ENCODE assay signal across 17 cellular contexts in genomic region chr9:133770076-133770777, GRCh38. TPM values are rescaled to one million over a fixed set of nuclear protein-coding genes. Genes with fewer than 3 reads are reported as not detected.
A peak's percentile ranks its signal among the peaks of the same experiment; 100 is the strongest.
DNase-seq lines count a peak whose midpoint lies in the region; ATAC-seq and TF ChIP-seq lines count a peak whose summit lies in the region.
"Had no signal": no experiment of that assay in that cellular context is flagged by ENCODE, and none has a peak within 500 bp of the region (broad histone marks: within the 10 kb centered on the region; RNA-seq: fewer than 3 reads in every experiment).

No MANE protein-coding gene starts in this region.

- TF ChIP-seq POLR2A in upper lobe of left lung (IDR thresholded peaks at IDR 0.05) = no peak

- H3K27me3 ChIP-seq in upper lobe of left lung = no peaks in the 10 kb centered on the region
- H3K27me3 ChIP-seq in effector memory CD4-positive, alpha-beta T cell (replicated peaks; ENCODE audit: control insufficient read depth, insufficient read depth, low read length, poor library complexity, severe bottlenecking) = no peaks in the 10 kb centered on the region
- H3K27me3 ChIP-seq: tibial artery had no signal

- ATAC-seq in upper lobe of left lung (ENCODE audit: low FRiP score in 2 of 2) (peak; percentile 13 to 24), HG03521 (IDR thresholded peaks at IDR 0.05; ENCODE audit: unreplicated experiment) (no peak)

- H3K27ac ChIP-seq in upper lobe of left lung = no peak overlapping the region
- no peak overlapping the region for H3K27ac ChIP-seq in effector memory CD4-positive, alpha-beta T cell (ENCODE audit: insufficient read depth, low read length, poor library complexity, severe bottlenecking)
- H3K27ac ChIP-seq: PC-9, tibial artery had no signal

- peak; percentile 3 for DNase-seq in activated naive CD4-positive, alpha-beta T cell treated with anti-CD3 and anti-CD28 coated beads for 36 hours
- DNase-seq in activated naive CD4-positive, alpha-beta T cell (lab: John Stamatoyannopoulos, UW) = no peak
- DNase-seq in ecto neural progenitor cell (ENCODE audit: low spot score) (peak; percentile 29), mesenteric fat pad (ENCODE audit: low spot score) (peak; percentile 71), upper lobe of left lung (no peak), NCI-H2107 (lab: John Stamatoyannopoulos, UW) (no peak)
- no peak for DNase-seq in effector memory CD4-positive, alpha-beta T cell
- DNase-seq: ACHN; activated naive CD4-positive, alpha-beta T cell treated with anti-CD3 and anti-CD28 coated beads, Interleukin-2, amount 50 U/mL, for 16 hours; EL; NCI-H2029; NCI-H69; PC-9; stimulated activated CD4-positive, alpha-beta T cell treated with anti-CD3 and anti-CD28 coated beads, Interleukin-4, amount 100 ng/mL, for 24 hours had no signal

- no peaks in the 10 kb centered on the region for H3K27me3 Mint-ChIP-seq in activated naive CD4-positive, alpha-beta T cell treated with anti-CD3 and anti-CD28 coated beads for 36 hours (ENCODE audit: low read depth)

- no peak for TF ChIP-seq EP300 in upper lobe of left lung (IDR thresholded peaks at IDR 0.05)

- peaks cover 12% of the 10 kb centered on the region for H3K36me3 Mint-ChIP-seq in activated naive CD4-positive, alpha-beta T cell treated with anti-CD3 and anti-CD28 coated beads for 36 hours (ENCODE audit: low read depth)

- H3K36me3 ChIP-seq in upper lobe of left lung = peaks cover 0 to 88% (median 43%) of the 10 kb centered on the region in 4 donors
- no peaks in the 10 kb centered on the region for H3K36me3 ChIP-seq in effector memory CD4-positive, alpha-beta T cell (ENCODE audit: control insufficient read depth, insufficient read depth, low read length)

- peaks cover 0 to 9% (median 7%) of the 10 kb centered on the region in 4 donors for H3K9me3 ChIP-seq in upper lobe of left lung
- H3K9me3 ChIP-seq in effector memory CD4-positive, alpha-beta T cell (ENCODE audit: control insufficient read depth, low read length) = peaks cover 3% of the 10 kb centered on the region

- no peak overlapping the region for H3K27ac Mint-ChIP-seq in activated naive CD4-positive, alpha-beta T cell treated with anti-CD3 and anti-CD28 coated beads for 36 hours

- no peak overlapping the region for H3K4me3 Mint-ChIP-seq in activated naive CD4-positive, alpha-beta T cell treated with anti-CD3 and anti-CD28 coated beads for 36 hours

- no peak overlapping the region for H3K4me3 ChIP-seq in upper lobe of left lung
- H3K4me3 ChIP-seq in effector memory CD4-positive, alpha-beta T cell (ENCODE audit: insufficient read depth, low read depth, low read length, poor library complexity, severe bottlenecking) = no peak overlapping the region
- H3K4me3 ChIP-seq: lung, PC-9, tibial artery had no signal

- peaks cover 23% of the 10 kb centered on the region for H3K9me3 Mint-ChIP-seq in activated naive CD4-positive, alpha-beta T cell treated with anti-CD3 and anti-CD28 coated beads for 36 hours

- no peaks in the 10 kb centered on the region for H3K4me1 ChIP-seq in upper lobe of left lung
- no peaks in the 10 kb centered on the region for H3K4me1 ChIP-seq in effector memory CD4-positive, alpha-beta T cell (ENCODE audit: control insufficient read depth, insufficient read depth, low read length, poor library complexity, severe bottlenecking)
- H3K4me1 ChIP-seq: tibial artery had no signal

- no peaks in the 10 kb centered on the region for H3K4me1 Mint-ChIP-seq in activated naive CD4-positive, alpha-beta T cell treated with anti-CD3 and anti-CD28 coated beads for 36 hours (ENCODE audit: low read depth)

- 93% methylated on average over 4 to 16 of the region's 16 CpGs for WGBS in upper lobe of left lung, 2 donors

- CTCF ChIA-PET in activated naive CD4-positive, alpha-beta T cell treated with anti-CD3 and anti-CD28 coated beads for 36 hours (lab: Charles Lee) = interaction anchor here (0.9 kb wide), 1 partner anchor 28 kb away, joined by 3 read pairs; no protein-coding TSS in a partner anchor

- TF ChIP-seq CTCF in upper lobe of left lung (IDR thresholded peaks at IDR 0.05) = no peak

- intact Hi-C loops in activated naive CD4-positive, alpha-beta T cell treated with anti-CD3 and anti-CD28 coated beads for 36 hours (cut with micrococcal nuclease) = no loop called here

RNA-seq across cellular contexts. Expression of gene SARDH, which starts 32.1 kb away (rescaled TPM):
- total RNA-seq in activated naive CD4-positive, alpha-beta T cell treated with anti-CD3 and anti-CD28 coated beads for 36 hours = 1 to 10 TPM; 7.7 TPM
- total RNA-seq in mesenteric fat pad = 0.87 TPM
- 10 to 100 TPM in 2 of 6 donors, 1 to 10 TPM in 3, under 1 TPM in 1; 0.79 to 37.7 (median 4.2) TPM for total RNA-seq in upper lobe of left lung

Comparison
In these comparisons a context has a peak if more than half of its experiments do, and no peak if none do; other contexts are left out.
1. DNase-seq: peak in activated naive CD4-positive, alpha-beta T cell treated with anti-CD3 and anti-CD28 coated beads for 36 hours (single experiment), ecto neural progenitor cell (single experiment) and mesenteric fat pad (single experiment); none in activated naive CD4-positive, alpha-beta T cell (0 of 4), upper lobe of left lung (0 of 2), effector memory CD4-positive, alpha-beta T cell (0 of 3) and NCI-H2107 (single experiment).